9 cellular contexts compared by ENCODE assay signal in the genomic region with DNA sequence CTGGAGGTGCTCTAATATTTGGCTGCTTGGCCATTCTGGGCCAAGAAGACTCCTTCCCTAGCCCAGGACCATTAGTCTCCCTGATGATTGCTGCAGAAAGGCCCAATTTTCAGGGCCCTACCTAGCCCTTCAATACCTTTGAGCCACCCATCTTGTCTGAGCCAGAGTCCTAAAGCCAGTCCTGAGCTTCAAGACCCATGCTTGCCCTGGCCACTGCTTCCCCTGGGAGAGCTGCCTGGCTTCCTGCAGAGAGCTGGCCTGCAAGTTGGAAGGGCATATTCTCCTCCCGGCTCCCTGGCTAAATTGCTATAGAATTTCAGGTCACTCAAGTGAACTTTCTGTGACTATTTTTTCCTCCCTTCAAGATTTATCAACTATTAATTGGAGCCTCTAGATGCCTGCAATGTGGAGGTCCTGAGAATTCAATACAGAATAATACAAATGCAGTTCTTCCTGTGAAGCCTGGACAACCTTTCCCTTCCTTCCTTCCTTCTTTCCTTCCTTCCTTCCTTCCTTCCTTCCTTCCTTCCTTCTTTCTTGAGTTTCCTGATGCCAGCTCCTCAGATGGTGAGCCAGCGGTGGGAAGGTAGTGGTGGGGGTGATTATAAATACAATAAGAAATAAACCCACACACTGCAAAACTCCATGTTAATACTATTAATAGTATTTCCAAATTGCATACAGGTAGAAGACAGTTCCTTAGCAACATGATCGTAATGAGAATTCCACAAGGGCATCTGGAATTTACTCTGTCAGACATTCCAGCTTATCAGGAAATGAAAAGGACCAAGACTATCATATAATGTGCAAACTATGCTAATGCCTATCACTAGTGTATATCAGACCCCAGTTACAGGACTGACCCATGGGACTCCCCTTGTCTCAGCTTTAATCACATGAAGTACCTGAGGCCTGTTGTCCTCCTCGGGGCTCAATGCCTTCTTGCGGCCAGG.
A peak's percentile ranks its signal among the peaks of the same experiment; 100 is the strongest.
DNase-seq lines count a peak whose midpoint lies in the region; ATAC-seq and TF ChIP-seq lines count a peak whose summit lies in the region.
"Had no signal": no experiment of that assay in that cellular context is flagged by ENCODE, and none has a peak within 500 bp of the region (broad histone marks: within the 10 kb centered on the region; RNA-seq: fewer than 3 reads in every experiment).

No MANE protein-coding gene starts in this region.

- H3K4me1 Mint-ChIP-seq in CD4-positive, alpha-beta memory T cell, result peaks cover 49 to 72% (median 61%) of the 10 kb centered on the region in 4 donors

- peaks cover 58% of the 10 kb centered on the region for H3K4me1 ChIP-seq in CD4-positive, alpha-beta memory T cell (ENCODE audit: insufficient read depth, low read length)
- H3K4me1 ChIP-seq in OCI-LY1 (ENCODE audit: insufficient read depth, low read length, severe bottlenecking) (peaks cover 71% of the 10 kb centered on the region), osteoblast (ENCODE audit: insufficient read depth, low read length) (peaks cover 60% of the 10 kb centered on the region), aorta (ENCODE audit: control insufficient read depth in 1 of 2, insufficient read depth in 2 of 2, low read length in 2 of 2) (peaks cover 2 to 13% of the 10 kb centered on the region in 2 donors)
- H3K4me1 ChIP-seq in effector memory CD4-positive, alpha-beta T cell (ENCODE audit: control insufficient read depth, insufficient read depth, low read length, poor library complexity, severe bottlenecking), result peaks cover 48% of the 10 kb centered on the region

- H2AFZ ChIP-seq in OCI-LY1 (ENCODE audit: low read length) (no peak overlapping the region), osteoblast (ENCODE audit: low read length) (no peak overlapping the region)

- POLR2A ChIA-PET in CD4-positive, alpha-beta memory T cell (lab: Charles Lee; ENCODE audit: partially characterized antibody), result interaction anchor here (0.7 to 9.5 kb wide), 37 partner anchors 9 to 474 kb away, joined by 3 to 581 read pairs (median 5); a partner anchor contains a TSS

- TF ChIP-seq CTCF in OCI-LY1 (IDR thresholded peaks at IDR 0.05; ENCODE audit: low read length), result no peak
- no peak for TF ChIP-seq CTCF in osteoblast (IDR thresholded peaks at IDR 0.05; ENCODE audit: extremely low read depth, low read depth, low read length)

- H3K27me3 ChIP-seq in CD4-positive, alpha-beta memory T cell (ENCODE audit: insufficient read depth, low read length), result no peaks in the 10 kb centered on the region
- H3K27me3 ChIP-seq in OCI-LY1 (ENCODE audit: insufficient read depth, low read length) (no peaks in the 10 kb centered on the region), osteoblast (ENCODE audit: insufficient read depth, low read length) (no peaks in the 10 kb centered on the region), aorta (ENCODE audit: control insufficient read depth in 1 of 2, insufficient read depth in 2 of 2, low read length in 1 of 2) (no peaks in the 10 kb centered on the region)
- H3K27me3 ChIP-seq in effector memory CD4-positive, alpha-beta T cell (replicated peaks; ENCODE audit: control insufficient read depth, insufficient read depth, low read length, poor library complexity, severe bottlenecking), result no peaks in the 10 kb centered on the region

- intact Hi-C loops in CD4-positive, alpha-beta memory T cell (cut with micrococcal nuclease), result loop anchor here (1.0 to 10.0 kb wide), 9 partner anchors 28 to 400 kb away; a partner anchor contains a TSS
- intact Hi-C loops in aorta (cut with DNase I), result loop anchor here (5.0 to 10.0 kb wide), 7 partner anchors 98 to 740 kb away; no protein-coding TSS in a partner anchor

- H3K36me3 ChIP-seq in CD4-positive, alpha-beta memory T cell (ENCODE audit: insufficient read depth, low read length), result no peaks in the 10 kb centered on the region
- H3K36me3 ChIP-seq in OCI-LY1 (ENCODE audit: insufficient read depth, low read length) (no peaks in the 10 kb centered on the region), osteoblast (ENCODE audit: insufficient read depth, low read length) (no peaks in the 10 kb centered on the region), aorta (ENCODE audit: control insufficient read depth in 1 of 2, insufficient read depth in 2 of 2, low read length in 1 of 2) (no peaks in the 10 kb centered on the region)
- H3K36me3 ChIP-seq in effector memory CD4-positive, alpha-beta T cell (ENCODE audit: control insufficient read depth, insufficient read depth, low read length), result no peaks in the 10 kb centered on the region

- H3K27ac ChIP-seq in CD4-positive, alpha-beta memory T cell (ENCODE audit: low read depth, low read length), result peak overlapping the region; percentile 70
- H3K27ac ChIP-seq in OCI-LY1 (ENCODE audit: low read depth, low read length, poor library complexity, severe bottlenecking) (peak overlapping the region; percentile 91), osteoblast (ENCODE audit: low read depth, low read length) (peak overlapping the region; percentile 72), aorta (ENCODE audit: low read depth in 1 of 2, low read length in 2 of 2) (no peak overlapping the region)
- peak overlapping the region; percentile 79 for H3K27ac ChIP-seq in effector memory CD4-positive, alpha-beta T cell (ENCODE audit: insufficient read depth, low read length, poor library complexity, severe bottlenecking)

- peak overlapping the region in 1 of 2 donors; percentile 11 for H3K4me3 ChIP-seq in CD4-positive, alpha-beta memory T cell (ENCODE audit: low read length in 2 of 2)
- peak overlapping the region; percentile 36 for H3K4me3 ChIP-seq in OCI-LY1 (ENCODE audit: low read depth, low read length, poor library complexity, severe bottlenecking)
- no peak overlapping the region for H3K4me3 ChIP-seq in effector memory CD4-positive, alpha-beta T cell (ENCODE audit: insufficient read depth, low read depth, low read length, poor library complexity, severe bottlenecking)
- no peak overlapping the region for H3K4me3 ChIP-seq in osteoblast (ENCODE audit: insufficient read depth, low read length)
- H3K4me3 ChIP-seq in aorta (ENCODE audit: low read length in 2 of 2), result no peak overlapping the region

- CTCF ChIA-PET in CD4-positive, alpha-beta memory T cell (lab: Charles Lee; ENCODE audit: partially characterized antibody), result interaction anchor here (0.9 to 7.0 kb wide), 9 partner anchors 30 to 401 kb away, joined by 3 to 68 read pairs (median 6); no protein-coding TSS in a partner anchor

- H3K4me2 ChIP-seq in OCI-LY1 (ENCODE audit: low read length) (peak overlapping the region; percentile 59), osteoblast (ENCODE audit: insufficient read depth, low read length) (no peak overlapping the region)

- no peak for DNase-seq in CD4-positive, alpha-beta memory T cell
- DNase-seq in effector memory CD4-positive, alpha-beta T cell, result no peak
- peak; percentile 43 for DNase-seq in osteoblast (ENCODE audit: insufficient read length, low spot score, missing footprints)
- DNase-seq in aorta, result no peak
- no peak for DNase-seq in midbrain (lab: John Stamatoyannopoulos, UW)
- no peak for DNase-seq in HPDE6-E6E7 (ENCODE audit: extremely low spot score)
- DNase-seq in NCI-H345 (lab: John Stamatoyannopoulos, UW), result no peak
- DNase-seq: NCI-H2081 had no signal

- peak overlapping the region; percentile 49 to 85 (median 70) for H3K4me3 Mint-ChIP-seq in CD4-positive, alpha-beta memory T cell

- peak overlapping the region; percentile 41; the same call in 1 of the 2 replicates for H3K9ac ChIP-seq in OCI-LY1 (ENCODE audit: low read length)

- no peaks in the 10 kb centered on the region for H4K20me1 ChIP-seq in OCI-LY1 (ENCODE audit: insufficient read depth, low read length)
- no peaks in the 10 kb centered on the region for H4K20me1 ChIP-seq in osteoblast (ENCODE audit: insufficient read depth, low read length)

- no peaks in the 10 kb centered on the region for H3K9me2 ChIP-seq in OCI-LY1 (ENCODE audit: low read depth, low read length)

- WGBS in aorta, 2 donors, result 76 to 77% methylated on average over 5 of the region's 5 CpGs

- H3F3A ChIP-seq in OCI-LY1 (ENCODE audit: insufficient read depth, low read length), result 0 out of 2 replicates have a peak, but pooled peaks cover 6% of the 10 kb centered on the region

- no peaks in the 10 kb centered on the region for H3K27me3 Mint-ChIP-seq in CD4-positive, alpha-beta memory T cell

- no peaks in the 10 kb centered on the region for H3K9me3 Mint-ChIP-seq in CD4-positive, alpha-beta memory T cell

- peaks cover 0 to 2% of the 10 kb centered on the region in 2 donors for H3K36me3 Mint-ChIP-seq in CD4-positive, alpha-beta memory T cell

- H3K27ac Mint-ChIP-seq in CD4-positive, alpha-beta memory T cell, result peak overlapping the region; percentile 93 to 98 (median 97)

- no peaks in the 10 kb centered on the region for H3K9me3 ChIP-seq in CD4-positive, alpha-beta memory T cell (ENCODE audit: control insufficient read depth in 1 of 2, low read length in 2 of 2)
- H3K9me3 ChIP-seq in OCI-LY1 (ENCODE audit: low read length), result no peaks in the 10 kb centered on the region
- no peaks in the 10 kb centered on the region for H3K9me3 ChIP-seq in effector memory CD4-positive, alpha-beta T cell (ENCODE audit: control insufficient read depth, low read length)
- H3K9me3 ChIP-seq in osteoblast (ENCODE audit: low read depth, low read length), result no peaks in the 10 kb centered on the region
- H3K9me3 ChIP-seq in aorta (ENCODE audit: control insufficient read depth, low read length), result no peaks in the 10 kb centered on the region

- no peaks in the 10 kb centered on the region for H3K79me2 ChIP-seq in OCI-LY1 (ENCODE audit: insufficient read depth, low read length)
- no peaks in the 10 kb centered on the region for H3K79me2 ChIP-seq in osteoblast (ENCODE audit: insufficient read depth, low read length)

- no peak for ATAC-seq in aorta (ENCODE audit: low FRiP score)

Comparison
In these comparisons a context has a peak if more than half of its experiments do, and no peak if none do; other contexts are left out.
1. H3K27ac ChIP-seq: peak in CD4-positive, alpha-beta memory T cell (single experiment), OCI-LY1 (single experiment), effector memory CD4-positive, alpha-beta T cell (single experiment) and osteoblast (single experiment); none in aorta (0 of 2).